Comparison of ENCODE assay signal across 2 cellular contexts in genomic region chr10:132429281-132430230, GRCh38.
TF ChIP-seq lines count a peak whose summit lies in the region.

No MANE protein-coding gene starts in this region.

TF ChIP-seq in GM23338, 12 proteins besides CTCF, POLR2A, EP300 and RAD21:
- TF ChIP-seq EZH2 (IDR thresholded peaks at IDR 0.05; ENCODE audit: low read depth, unreplicated experiment), result no peak
- TF ChIP-seq STAT1 (IDR thresholded peaks at IDR 0.05; ENCODE audit: unreplicated experiment), result no peak
- TF ChIP-seq CREB1 (CRISPR knock-in tag; IDR thresholded peaks at IDR 0.05; ENCODE audit: low read depth), result no peak
- no peak for TF ChIP-seq JUNB (IDR thresholded peaks at IDR 0.05; ENCODE audit: unreplicated experiment)
- TF ChIP-seq ZNF114 (CRISPR knock-in tag; IDR thresholded peaks at IDR 0.05), result no peak
TF ChIP-seq in GM23338: peak in this region for 0.

TF ChIP-seq in HepG2, 621 proteins besides CTCF, POLR2A, EP300 and RAD21:
- TF ChIP-seq ZNF687 (CRISPR knock-in tag; IDR thresholded peaks at IDR 0.05), result 0 out of 2 replicates have a peak, but pooled peaks have one; percentile 4
- no peak for TF ChIP-seq NFATC3 (CRISPR knock-in tag; IDR thresholded peaks at IDR 0.05)
